ENCODE assay signal across 1 cellular context in genomic region chr20:25750765-25751696, GRCh38.
A peak's percentile ranks its signal among the peaks of the same experiment; 100 is the strongest.
TF ChIP-seq lines count a peak whose summit lies in the region.

No MANE protein-coding gene starts in this region.

TF ChIP-seq in HepG2, 621 proteins besides CTCF, POLR2A, EP300 and RAD21 (continued from another document and continues in another):
- peak; percentile 40; the same call in 1 of the 2 replicates for TF ChIP-seq FOXO1 (CRISPR knock-in tag; IDR thresholded peaks at IDR 0.05)
- 0 out of 2 replicates have a peak, but pooled peaks have one; percentile 47 for TF ChIP-seq ZNF619 (CRISPR knock-in tag; IDR thresholded peaks at IDR 0.05)
- TF ChIP-seq ZNF235 (CRISPR knock-in tag; IDR thresholded peaks at IDR 0.05; ENCODE audit: borderline replicate concordance), result no peak
- TF ChIP-seq CBX5 (CRISPR knock-in tag; IDR thresholded peaks at IDR 0.05; ENCODE audit: borderline replicate concordance), result no peak
- TF ChIP-seq YEATS4 (CRISPR knock-in tag; IDR thresholded peaks at IDR 0.05; ENCODE audit: borderline replicate concordance), result peak; percentile 71
- TF ChIP-seq ZSCAN20 (CRISPR knock-in tag; IDR thresholded peaks at IDR 0.05; ENCODE audit: borderline replicate concordance), result no peak
- TF ChIP-seq E2F2 (CRISPR knock-in tag; IDR thresholded peaks at IDR 0.05; ENCODE audit: borderline replicate concordance), result no peak
- TF ChIP-seq PITX1 (CRISPR knock-in tag; IDR thresholded peaks at IDR 0.05), result no peak
- TF ChIP-seq ZNF264 (CRISPR knock-in tag; IDR thresholded peaks at IDR 0.05), result peak; percentile 40; the same call in 1 of the 2 replicates
- peak; percentile 23; the same call in 1 of the 2 replicates for TF ChIP-seq SP5 (CRISPR knock-in tag; IDR thresholded peaks at IDR 0.05; ENCODE audit: borderline replicate concordance, low read depth)
- TF ChIP-seq TSC22D2 (CRISPR knock-in tag; IDR thresholded peaks at IDR 0.05; ENCODE audit: borderline replicate concordance), result no peak
- TF ChIP-seq ZNF800 (CRISPR knock-in tag; IDR thresholded peaks at IDR 0.05), result no peak
- TF ChIP-seq SUZ12 (IDR thresholded peaks at IDR 0.05; ENCODE audit: low read depth, low read length), result no peak
- peak; percentile 65; the same call in 1 of the 2 replicates for TF ChIP-seq ZNF737 (CRISPR knock-in tag; IDR thresholded peaks at IDR 0.05; ENCODE audit: borderline replicate concordance)
- no peak for TF ChIP-seq FOXP4 (CRISPR knock-in tag; IDR thresholded peaks at IDR 0.05)
- no peak for TF ChIP-seq TBX3 (IDR thresholded peaks at IDR 0.05; ENCODE audit: borderline replicate concordance)
- TF ChIP-seq CCAR2 (optimal IDR thresholded peaks at IDR 0.05; ENCODE audit: low read depth, low read length), result no peak
- TF ChIP-seq ZBTB40 (IDR thresholded peaks at IDR 0.05), result no peak
- TF ChIP-seq ZBTB40 (CRISPR knock-in tag; IDR thresholded peaks at IDR 0.05), result no peak
- no peak for TF ChIP-seq ZNF772 (CRISPR knock-in tag; IDR thresholded peaks at IDR 0.05)
- TF ChIP-seq FOXP1 (IDR thresholded peaks at IDR 0.05), result no peak
- no peak for TF ChIP-seq FOXP1 (CRISPR knock-in tag; IDR thresholded peaks at IDR 0.05)
- TF ChIP-seq NFRKB (IDR thresholded peaks at IDR 0.05), result no peak
- TF ChIP-seq TBP (CRISPR knock-in tag; IDR thresholded peaks at IDR 0.05), result no peak
- TF ChIP-seq ZNF740 (CRISPR knock-in tag; IDR thresholded peaks at IDR 0.05), result 0 out of 2 replicates have a peak, but pooled peaks have one; percentile 55
- no peak for TF ChIP-seq PHB2 (IDR thresholded peaks at IDR 0.05; ENCODE audit: partially characterized antibody)
- TF ChIP-seq HNF4G (IDR thresholded peaks at IDR 0.05; ENCODE audit: borderline replicate concordance, low read depth, low read length), result no peak
- peak; percentile 53; the same call in 1 of the 2 replicates for TF ChIP-seq HNF4G (CRISPR knock-in tag; IDR thresholded peaks at IDR 0.05; ENCODE audit: borderline replicate concordance, low read depth)
- TF ChIP-seq E2F5 (CRISPR knock-in tag; conservative IDR thresholded peaks at IDR 0.05), result no peak
- no peak for TF ChIP-seq ZNF780A (CRISPR knock-in tag; IDR thresholded peaks at IDR 0.05)
- no peak for TF ChIP-seq ELK4 (CRISPR knock-in tag; IDR thresholded peaks at IDR 0.05; ENCODE audit: borderline replicate concordance)
- no peak for TF ChIP-seq RCOR2 (CRISPR knock-in tag; IDR thresholded peaks at IDR 0.05)
- TF ChIP-seq PATZ1 (CRISPR knock-in tag; IDR thresholded peaks at IDR 0.05), result no peak
- peak; percentile 28; the same call in 1 of the 2 replicates for TF ChIP-seq ZNF512 (CRISPR knock-in tag; IDR thresholded peaks at IDR 0.05)
- TF ChIP-seq RAD51 (IDR thresholded peaks at IDR 0.05; ENCODE audit: borderline replicate concordance), result no peak
- TF ChIP-seq ZNF773 (CRISPR knock-in tag; IDR thresholded peaks at IDR 0.05; ENCODE audit: borderline replicate concordance), result peak; percentile 16; the same call in 1 of the 2 replicates
- no peak for TF ChIP-seq ZNF720 (CRISPR knock-in tag; IDR thresholded peaks at IDR 0.05)
